In the genomic region with DNA sequence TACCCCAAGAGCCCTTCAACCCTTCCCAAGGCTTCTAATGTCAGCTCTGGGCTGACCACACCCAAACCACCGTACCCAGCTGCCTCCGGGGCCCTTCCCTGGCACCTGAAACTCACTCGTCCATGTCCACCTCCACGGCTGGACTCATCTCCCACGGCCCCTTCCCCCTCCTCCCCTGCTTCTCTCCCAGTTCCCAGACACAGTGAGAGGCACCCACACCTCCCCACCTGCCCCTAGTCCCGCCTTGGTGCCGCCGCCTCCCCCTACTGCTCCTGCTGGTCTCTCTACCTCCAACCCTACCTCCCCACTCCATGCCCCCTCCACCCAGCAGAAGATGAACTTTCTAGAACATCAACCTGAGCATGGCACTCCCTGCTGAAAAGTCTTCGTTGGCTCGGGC, we compare ENCODE assay signal across 26 cellular contexts.
"Had no signal": no experiment of that assay in that cellular context is flagged by ENCODE, and none has a peak within 500 bp of the region (broad histone marks: within the 10 kb centered on the region; RNA-seq: fewer than 3 reads in every experiment).

No MANE protein-coding gene starts in this region.

- H3K9me3 ChIP-seq: colonic mucosa, left lung, lower lobe of right lung, ovary, thyroid gland, upper lobe of left lung had no signal

- H3K4me3 ChIP-seq: colonic mucosa, left lung, lower lobe of right lung, ovary, skin epidermis, thyroid gland, upper lobe of left lung had no signal

- H3K4me3 Mint-ChIP-seq: activated CD4-positive, alpha-beta T cell treated with anti-CD3 and anti-CD28 coated beads, Interleukin-2, amount 10 ng/mL, durations not matched to agents 7 days and 5 days; activated CD8-positive, alpha-beta T cell treated with anti-CD3 and anti-CD28 coated beads for 36 hours; activated T-cell treated with anti-CD3 and anti-CD28 coated beads, Interleukin-2, amount 50 U/mL, for 4 hours; activated T-helper 17 cell treated with anti-CD3 and anti-CD28 coated beads, Interleukin-2, amount 50 U/mL, for 72 hours; natural killer cell; stimulated activated naive CD8-positive, alpha-beta T cell treated with anti-CD3 and anti-CD28 coated beads, Interleukin-15, amount 100 ng/mL, for 72 hours; WTC11 had no signal

- H3K27me3 ChIP-seq: colonic mucosa, ovary, thyroid gland, upper lobe of left lung had no signal

- H3K36me3 ChIP-seq: colonic mucosa, left lung, lower lobe of right lung, ovary, thyroid gland, upper lobe of left lung had no signal

- DNase-seq: activated CD4-positive, alpha-beta T cell treated with anti-CD3 and anti-CD28 coated beads for 1 hour; activated CD4-positive, alpha-beta T cell treated with anti-CD3 and anti-CD28 coated beads, Interleukin-2, amount 10 ng/mL, durations not matched to agents 7 days and 5 days; activated CD8-positive, alpha-beta T cell treated with anti-CD3 and anti-CD28 coated beads for 36 hours; activated gamma-delta T cell treated with Interleukin-2 at 50 U/mL for 16 hours; activated naive CD4-positive, alpha-beta T cell treated with anti-CD3 and anti-CD28 coated beads, Interleukin-2, amount 50 U/mL, for 16 hours; activated T-cell treated with anti-CD3 and anti-CD28 coated beads, Interleukin-2, amount 50 U/mL, for 4 hours; amniotic stem cell; colonic mucosa; effector CD8-positive, alpha-beta T cell; kidney glomerular epithelial cell; left lung; lower lobe of right lung; mesenchymal stem cell; natural killer cell; ovary; stimulated activated CD4-positive, alpha-beta T cell treated with anti-CD3 and anti-CD28 coated beads, Interleukin-12 subunit alpha, Interleukin-12 subunit beta, amount 100 ng/mL, for 4 hours; stimulated activated CD4-positive, alpha-beta T cell treated with anti-CD3 and anti-CD28 coated beads, Interleukin-4, amount 100 ng/mL, for 1 hour; stimulated activated naive CD8-positive, alpha-beta T cell treated with anti-CD3 and anti-CD28 coated beads, Interleukin-15, amount 100 ng/mL, for 72 hours; substantia nigra; T-helper 2 cell; thyroid gland had no signal

- H3K27ac ChIP-seq: colonic mucosa, left lung, lower lobe of right lung, ovary, skin epidermis, thyroid gland, upper lobe of left lung had no signal

- H3K27me3 Mint-ChIP-seq: activated CD4-positive, alpha-beta T cell treated with anti-CD3 and anti-CD28 coated beads, Interleukin-2, amount 10 ng/mL, durations not matched to agents 7 days and 5 days; activated CD8-positive, alpha-beta T cell treated with anti-CD3 and anti-CD28 coated beads for 36 hours had no signal

- H3K36me3 Mint-ChIP-seq: natural killer cell, WTC11 had no signal

- H3K27ac Mint-ChIP-seq: activated CD4-positive, alpha-beta T cell treated with anti-CD3 and anti-CD28 coated beads, Interleukin-2, amount 10 ng/mL, durations not matched to agents 7 days and 5 days; activated CD8-positive, alpha-beta T cell treated with anti-CD3 and anti-CD28 coated beads for 36 hours; stimulated activated naive CD8-positive, alpha-beta T cell treated with anti-CD3 and anti-CD28 coated beads, Interleukin-15, amount 100 ng/mL, for 72 hours; WTC11 had no signal

- ATAC-seq: activated CD8-positive, alpha-beta T cell treated with anti-CD3 and anti-CD28 coated beads for 36 hours; activated T-cell treated with anti-CD3 and anti-CD28 coated beads, Interleukin-2, amount 50 U/mL, for 4 hours; activated T-helper 17 cell treated with anti-CD3 and anti-CD28 coated beads, Interleukin-2, amount 50 U/mL, for 72 hours; left lung; lower lobe of right lung; natural killer cell; sciatic nerve; stimulated activated naive CD8-positive, alpha-beta T cell treated with anti-CD3 and anti-CD28 coated beads, Interleukin-15, amount 100 ng/mL, for 72 hours; WTC11 had no signal

- H3K9me3 Mint-ChIP-seq: activated CD4-positive, alpha-beta T cell treated with anti-CD3 and anti-CD28 coated beads, Interleukin-2, amount 10 ng/mL, durations not matched to agents 7 days and 5 days; activated CD8-positive, alpha-beta T cell treated with anti-CD3 and anti-CD28 coated beads for 36 hours; activated T-cell treated with anti-CD3 and anti-CD28 coated beads, Interleukin-2, amount 50 U/mL, for 4 hours; activated T-helper 17 cell treated with anti-CD3 and anti-CD28 coated beads, Interleukin-2, amount 50 U/mL, for 72 hours; natural killer cell; stimulated activated naive CD8-positive, alpha-beta T cell treated with anti-CD3 and anti-CD28 coated beads, Interleukin-15, amount 100 ng/mL, for 72 hours; WTC11 had no signal

- H3K4me1 Mint-ChIP-seq: activated CD4-positive, alpha-beta T cell treated with anti-CD3 and anti-CD28 coated beads, Interleukin-2, amount 10 ng/mL, durations not matched to agents 7 days and 5 days; activated T-helper 17 cell treated with anti-CD3 and anti-CD28 coated beads, Interleukin-2, amount 50 U/mL, for 72 hours; stimulated activated naive CD8-positive, alpha-beta T cell treated with anti-CD3 and anti-CD28 coated beads, Interleukin-15, amount 100 ng/mL, for 72 hours had no signal

- H3K4me1 ChIP-seq: colonic mucosa, left lung, lower lobe of right lung, thyroid gland, upper lobe of left lung had no signal
